3 cellular contexts compared by ENCODE assay signal in the genomic region with DNA sequence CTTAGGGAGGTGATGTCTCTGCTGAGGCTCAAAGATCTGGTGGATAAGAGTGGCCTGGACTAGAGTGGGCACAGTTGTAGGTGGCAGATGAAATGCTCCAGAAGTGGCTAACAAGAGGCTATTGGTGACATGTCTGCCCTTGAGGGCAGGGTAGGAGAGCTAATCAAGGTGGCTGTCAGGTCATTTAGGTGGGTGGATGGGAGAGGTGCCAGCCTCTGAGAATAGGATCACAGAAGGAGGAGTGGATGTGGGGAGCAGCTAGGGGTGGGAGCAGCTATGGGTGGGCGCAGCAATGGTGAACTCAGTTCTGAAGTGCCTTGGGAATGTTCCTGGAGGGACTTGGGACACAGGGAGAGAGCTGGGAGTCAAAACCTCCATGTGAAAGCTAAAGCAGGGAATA.
TF ChIP-seq lines count a peak whose summit lies in the region.

No MANE protein-coding gene starts in this region.

TF ChIP-seq in HEK293, 187 proteins besides CTCF, POLR2A, EP300 and RAD21:
- TF ChIP-seq EGR2 (tag by site-specific recombination; IDR thresholded peaks at IDR 0.05; ENCODE audit: low read depth) (peak; percentile 94), ZFHX2 (tag by site-specific recombination; conservative IDR thresholded peaks at IDR 0.05) (peak; percentile 64), ZNF221 (tag by site-specific recombination; IDR thresholded peaks at IDR 0.05; ENCODE audit: borderline replicate concordance) (no peak)

TF ChIP-seq in H1, 55 proteins besides CTCF, POLR2A, EP300 and RAD21:
- TF ChIP-seq CBX5 (IDR thresholded peaks at IDR 0.05; ENCODE audit: low read depth, low read length): no peak
- TF ChIP-seq CTBP2 (IDR thresholded peaks at IDR 0.05; ENCODE audit: borderline replicate concordance, insufficient read depth, insufficient read length, low read length): no peak
- TF ChIP-seq, protein P1, sequence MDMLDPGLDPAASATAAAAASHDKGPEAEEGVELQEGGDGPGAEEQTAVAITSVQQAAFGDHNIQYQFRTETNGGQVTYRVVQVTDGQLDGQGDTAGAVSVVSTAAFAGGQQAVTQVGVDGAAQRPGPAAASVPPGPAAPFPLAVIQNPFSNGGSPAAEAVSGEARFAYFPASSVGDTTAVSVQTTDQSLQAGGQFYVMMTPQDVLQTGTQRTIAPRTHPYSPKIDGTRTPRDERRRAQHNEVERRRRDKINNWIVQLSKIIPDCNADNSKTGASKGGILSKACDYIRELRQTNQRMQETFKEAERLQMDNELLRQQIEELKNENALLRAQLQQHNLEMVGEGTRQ (IDR thresholded peaks at IDR 0.05; ENCODE audit: low read length): no peak
- TF ChIP-seq SAP30 (IDR thresholded peaks at IDR 0.05; ENCODE audit: insufficient read depth, insufficient replicate concordance, low read length): no peak
- TF ChIP-seq EZH2 (IDR thresholded peaks at IDR 0.05; ENCODE audit: low read depth, low read length, severe bottlenecking): no peak
- TF ChIP-seq TEAD4 (IDR thresholded peaks at IDR 0.05; ENCODE audit: low read depth, low read length): no peak
- TF ChIP-seq BRCA1 (IDR thresholded peaks at IDR 0.05; ENCODE audit: low read depth, low read length): no peak
- TF ChIP-seq TAF1 (IDR thresholded peaks at IDR 0.05; ENCODE audit: low read depth, low read length): no peak
- TF ChIP-seq SP1 (IDR thresholded peaks at IDR 0.05; ENCODE audit: low read depth, low read length): no peak
- no peak for TF ChIP-seq RXRA (IDR thresholded peaks at IDR 0.05; ENCODE audit: insufficient read depth, low read depth, low read length)
- no peak for TF ChIP-seq NANOG (IDR thresholded peaks at IDR 0.05; ENCODE audit: insufficient read depth, low read depth, low read length, poor library complexity, severe bottlenecking)
- TF ChIP-seq PHF8 (conservative IDR thresholded peaks at IDR 0.05; ENCODE audit: low read depth, low read length): no peak
- no peak for TF ChIP-seq ASH2L (IDR thresholded peaks at IDR 0.05; ENCODE audit: low read length)
- TF ChIP-seq YY1 (IDR thresholded peaks at IDR 0.05; ENCODE audit: low read depth, low read length): no peak
- TF ChIP-seq, protein P2, sequence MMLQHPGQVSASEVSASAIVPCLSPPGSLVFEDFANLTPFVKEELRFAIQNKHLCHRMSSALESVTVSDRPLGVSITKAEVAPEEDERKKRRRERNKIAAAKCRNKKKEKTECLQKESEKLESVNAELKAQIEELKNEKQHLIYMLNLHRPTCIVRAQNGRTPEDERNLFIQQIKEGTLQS (IDR thresholded peaks at IDR 0.05; ENCODE audit: insufficient read depth, low read depth, low read length): no peak

TF ChIP-seq in HepG2, 621 proteins besides CTCF, POLR2A, EP300 and RAD21:
- no peak for TF ChIP-seq MIER2 (CRISPR knock-in tag; IDR thresholded peaks at IDR 0.05)
- TF ChIP-seq ETV5 (CRISPR knock-in tag; IDR thresholded peaks at IDR 0.05; ENCODE audit: borderline replicate concordance): no peak
- TF ChIP-seq, protein P3, sequence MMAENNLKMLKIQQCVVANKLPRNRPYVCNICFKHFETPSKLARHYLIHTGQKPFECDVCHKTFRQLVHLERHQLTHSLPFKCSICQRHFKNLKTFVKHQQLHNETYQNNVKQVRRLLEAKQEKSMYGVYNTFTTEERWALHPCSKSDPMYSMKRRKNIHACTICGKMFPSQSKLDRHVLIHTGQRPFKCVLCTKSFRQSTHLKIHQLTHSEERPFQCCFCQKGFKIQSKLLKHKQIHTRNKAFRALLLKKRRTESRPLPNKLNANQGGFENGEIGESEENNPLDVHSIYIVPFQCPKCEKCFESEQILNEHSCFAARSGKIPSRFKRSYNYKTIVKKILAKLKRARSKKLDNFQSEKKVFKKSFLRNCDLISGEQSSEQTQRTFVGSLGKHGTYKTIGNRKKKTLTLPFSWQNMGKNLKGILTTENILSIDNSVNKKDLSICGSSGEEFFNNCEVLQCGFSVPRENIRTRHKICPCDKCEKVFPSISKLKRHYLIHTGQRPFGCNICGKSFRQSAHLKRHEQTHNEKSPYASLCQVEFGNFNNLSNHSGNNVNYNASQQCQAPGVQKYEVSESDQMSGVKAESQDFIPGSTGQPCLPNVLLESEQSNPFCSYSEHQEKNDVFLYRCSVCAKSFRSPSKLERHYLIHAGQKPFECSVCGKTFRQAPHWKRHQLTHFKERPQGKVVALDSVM (CRISPR knock-in tag; IDR thresholded peaks at IDR 0.05): no peak
- no peak for TF ChIP-seq ZNF234 (CRISPR knock-in tag; conservative IDR thresholded peaks at IDR 0.05)
- TF ChIP-seq SMARCC2 (IDR thresholded peaks at IDR 0.05): no peak
- no peak for TF ChIP-seq SNAPC2 (CRISPR knock-in tag; IDR thresholded peaks at IDR 0.05)
- no peak for TF ChIP-seq ZNF562 (CRISPR knock-in tag; IDR thresholded peaks at IDR 0.05; ENCODE audit: borderline replicate concordance)
- no peak for TF ChIP-seq SMC3 (IDR thresholded peaks at IDR 0.05; ENCODE audit: low read length)
- TF ChIP-seq ZIK1 (CRISPR knock-in tag; IDR thresholded peaks at IDR 0.05; ENCODE audit: borderline replicate concordance, low read depth): no peak
- TF ChIP-seq CBX1 (IDR thresholded peaks at IDR 0.05; ENCODE audit: low read depth): no peak
- no peak for TF ChIP-seq KAT8 (CRISPR knock-in tag; IDR thresholded peaks at IDR 0.05)
- no peak for TF ChIP-seq ZBTB3 (CRISPR knock-in tag; IDR thresholded peaks at IDR 0.05; ENCODE audit: borderline replicate concordance, low read depth)
- TF ChIP-seq NFIC (IDR thresholded peaks at IDR 0.05; ENCODE audit: low read length): no peak
- TF ChIP-seq ZNF546 (CRISPR knock-in tag; conservative IDR thresholded peaks at IDR 0.05): no peak
- no peak for TF ChIP-seq ZNF205 (CRISPR knock-in tag; IDR thresholded peaks at IDR 0.05)
- no peak for TF ChIP-seq ZNF883 (CRISPR knock-in tag; IDR thresholded peaks at IDR 0.05; ENCODE audit: not compliant biosample characterization)
- no peak for TF ChIP-seq JDP2 (CRISPR knock-in tag; IDR thresholded peaks at IDR 0.05; ENCODE audit: borderline replicate concordance)
- TF ChIP-seq, protein P4, sequence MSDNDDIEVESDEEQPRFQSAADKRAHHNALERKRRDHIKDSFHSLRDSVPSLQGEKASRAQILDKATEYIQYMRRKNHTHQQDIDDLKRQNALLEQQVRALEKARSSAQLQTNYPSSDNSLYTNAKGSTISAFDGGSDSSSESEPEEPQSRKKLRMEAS (IDR thresholded peaks at IDR 0.05): no peak
